In genomic region chr9:90969021-90969675, GRCh38 we compare ENCODE assay signal across 14 cellular contexts.
A peak's percentile ranks its signal among the peaks of the same experiment; 100 is the strongest.
DNase-seq lines count a peak whose midpoint lies in the region; ATAC-seq and TF ChIP-seq lines count a peak whose summit lies in the region.
"Had no signal": no experiment of that assay in that cellular context is flagged by ENCODE, and none has a peak within 500 bp of the region (broad histone marks: within the 10 kb centered on the region; RNA-seq: fewer than 3 reads in every experiment).

No MANE protein-coding gene starts in this region.

- TF ChIP-seq RAD21 in neural cell (conservative IDR thresholded peaks at IDR 0.05) = peak; percentile 18

- H3K9me3 ChIP-seq in Karpas-422 (ENCODE audit: low read length) (no peaks in the 10 kb centered on the region), neural cell (ENCODE audit: low read length) (no peaks in the 10 kb centered on the region)
- H3K9me3 ChIP-seq: ascending aorta, gastroesophageal sphincter, pancreas, tibial artery had no signal

- H3K79me2 ChIP-seq in Karpas-422 (ENCODE audit: low read length) = no peaks in the 10 kb centered on the region
- H3K79me2 ChIP-seq in neural cell (replicated peaks; ENCODE audit: insufficient read depth, low read length) = no peaks in the 10 kb centered on the region

- H4K20me1 ChIP-seq in Karpas-422 (ENCODE audit: insufficient read depth, low read depth, low read length) (no peaks in the 10 kb centered on the region), neural cell (ENCODE audit: insufficient read depth) (no peaks in the 10 kb centered on the region)

- no peak overlapping the region for H3K9ac ChIP-seq in Karpas-422 (ENCODE audit: low read length)
- H3K9ac ChIP-seq in neural cell (ENCODE audit: low read length) = no peak overlapping the region

- peak; percentile 19 for DNase-seq in Karpas-422
- peak; percentile 40 for DNase-seq in NCI-H146 treated with DMSO at 0.1 percent for 48 hours (lab: John Stamatoyannopoulos, UW; ENCODE audit: unreplicated experiment)
- peak; percentile 91 for DNase-seq in NCI-H524 treated with DMSO at 0.1 percent for 48 hours (lab: John Stamatoyannopoulos, UW)
- no peak for DNase-seq in NCI-H526 treated with DMSO at 0.1 percent for 48 hours (lab: John Stamatoyannopoulos, UW)
- DNase-seq in activated CD4-positive, alpha-beta T cell treated with anti-CD3 and anti-CD28 coated beads, Interleukin-2, amount 50 U/mL, for 1 hour = no peak
- DNase-seq: activated CD4-positive, alpha-beta T cell treated with anti-CD3 and anti-CD28 coated beads for 36 hours; activated CD8-positive, alpha-beta memory T cell treated with anti-CD3 and anti-CD28 coated beads, Interleukin-2, amount 50 U/mL, for 48 hours; DND-41; pancreas; tibial artery had no signal

- H3F3A ChIP-seq in neural cell (ENCODE audit: insufficient read depth, low read length, poor library complexity, severe bottlenecking) = no peaks in the 10 kb centered on the region

- no peak for TF ChIP-seq EP300 in neural cell (conservative IDR thresholded peaks at IDR 0.05; ENCODE audit: poor library complexity, severe bottlenecking)

- H3K4me3 ChIP-seq in Karpas-422 (ENCODE audit: low read length) (no peak overlapping the region), neural cell (ENCODE audit: low read length) (peak overlapping the region; percentile 8)
- H3K4me3 ChIP-seq: ascending aorta, gastroesophageal sphincter, pancreas, tibial artery had no signal

- TF ChIP-seq CTCF in neural cell (IDR thresholded peaks at IDR 0.05; ENCODE audit: poor library complexity, severe bottlenecking) = no peak

- H3K27me3 ChIP-seq in Karpas-422 (ENCODE audit: low read length) (no peaks in the 10 kb centered on the region), neural cell (ENCODE audit: insufficient read depth, low read depth, low read length) (no peaks in the 10 kb centered on the region)
- H3K27me3 ChIP-seq: ascending aorta, pancreas had no signal

- no peaks in the 10 kb centered on the region for H3K9me2 ChIP-seq in Karpas-422 (replicated peaks; ENCODE audit: insufficient read depth, low read length)
- no peaks in the 10 kb centered on the region for H3K9me2 ChIP-seq in neural cell (ENCODE audit: insufficient read depth, low read length)

- H3K4me2 ChIP-seq in Karpas-422 (ENCODE audit: low read depth, low read length, poor library complexity, severe bottlenecking) (no peak overlapping the region), neural cell (ENCODE audit: low read length) (no peak overlapping the region)

- H2AFZ ChIP-seq in Karpas-422 (ENCODE audit: low read length) (no peak overlapping the region), neural cell (ENCODE audit: low read depth, low read length) (no peak overlapping the region)

- no peak overlapping the region for H3K27ac ChIP-seq in Karpas-422 (ENCODE audit: low read length)
- H3K27ac ChIP-seq in neural cell (ENCODE audit: low read length) = no peak overlapping the region
- H3K27ac ChIP-seq: gastroesophageal sphincter, pancreas, tibial artery had no signal

- no peaks in the 10 kb centered on the region for H3K4me1 ChIP-seq in Karpas-422 (ENCODE audit: low read length)
- H3K4me1 ChIP-seq: gastroesophageal sphincter, pancreas had no signal

- ATAC-seq in HG02973 (IDR thresholded peaks at IDR 0.05; ENCODE audit: unreplicated experiment) = no peak
- ATAC-seq: activated CD4-positive, alpha-beta T cell treated with anti-CD3 and anti-CD28 coated beads for 36 hours; gastroesophageal sphincter; pancreas had no signal

- H3K36me3 ChIP-seq in Karpas-422 (ENCODE audit: insufficient read depth, low read length) = no peaks in the 10 kb centered on the region
- H3K36me3 ChIP-seq in neural cell (ENCODE audit: insufficient read depth, low read length) = no peaks in the 10 kb centered on the region
- H3K36me3 ChIP-seq: ascending aorta, gastroesophageal sphincter, pancreas, tibial artery had no signal

TF ChIP-seq in neural cell, 6 proteins besides CTCF, POLR2A, EP300 and RAD21:
- no peak for TF ChIP-seq EZH2 (IDR thresholded peaks at IDR 0.05; ENCODE audit: borderline replicate concordance, insufficient read depth, low read length, poor library complexity, severe bottlenecking)
- no peak for TF ChIP-seq TAF1 (IDR thresholded peaks at IDR 0.05; ENCODE audit: low read depth)
- no peak for TF ChIP-seq POLR2AphosphoS5 (IDR thresholded peaks at IDR 0.05)
- TF ChIP-seq SMC3 (conservative IDR thresholded peaks at IDR 0.05; ENCODE audit: poor library complexity) = no peak

Comparison
In these comparisons a context has a peak if more than half of its experiments do, and no peak if none do; other contexts are left out.
1. DNase-seq: peak in Karpas-422 (single experiment), NCI-H146 treated with DMSO at 0.1 percent for 48 hours (single experiment) and NCI-H524 treated with DMSO at 0.1 percent for 48 hours (single experiment); none in NCI-H526 treated with DMSO at 0.1 percent for 48 hours (single experiment) and activated CD4-positive, alpha-beta T cell treated with anti-CD3 and anti-CD28 coated beads, Interleukin-2, amount 50 U/mL, for 1 hour (single experiment).